Comparison of ENCODE assay signal across 9 cellular contexts in genomic region chr2:10097352-10098148, GRCh38. TPM values are rescaled to one million over a fixed set of nuclear protein-coding genes. Genes with fewer than 3 reads are reported as not detected.
DNase-seq lines count a peak whose midpoint lies in the region; ATAC-seq and TF ChIP-seq lines count a peak whose summit lies in the region.
"Had no signal": no experiment of that assay in that cellular context is flagged by ENCODE, and none has a peak within 500 bp of the region (broad histone marks: within the 10 kb centered on the region; RNA-seq: fewer than 3 reads in every experiment).

No MANE protein-coding gene starts in this region.

- ATAC-seq in HG02571 (IDR thresholded peaks at IDR 0.05; ENCODE audit: unreplicated experiment) (peak; percentile 71), lung (ENCODE audit: insufficient read depth, low FRiP score) (peak; percentile 75)

- H3K27ac ChIP-seq in dorsolateral prefrontal cortex = no peak overlapping the region
- H3K27ac ChIP-seq in lung (ENCODE audit: low read depth in 1 of 2, low read length in 1 of 2) = no peak overlapping the region
- H3K27ac ChIP-seq in transverse colon = no peak overlapping the region

- peaks cover 5% of the 10 kb centered on the region for H3K4me1 Mint-ChIP-seq in T-helper 2 cell treated with Interferon-gamma antibody and Interleukin-4, amounts not matched to agents 5 μg/mL and 100 μg/mL, for 36 hours (ENCODE audit: low read depth)
- H3K4me1 Mint-ChIP-seq: CD8-positive, alpha-beta memory T cell had no signal

- intact Hi-C loops in dorsolateral prefrontal cortex (cut with DNase I) (loop anchor here in 1 of 2 donors (1.0 kb wide), 1 partner anchor 25 kb away; no protein-coding TSS in a partner anchor), transverse colon (cut with DNase I; ENCODE audit: low total_unique reads) (loop anchor here (1.0 kb wide), 1 partner anchor 283 kb away; no protein-coding TSS in a partner anchor)

- H3K4me3 ChIP-seq in dorsolateral prefrontal cortex (no peak overlapping the region), lung (no peak overlapping the region), transverse colon (no peak overlapping the region)

- peaks cover 0 to 20% (median 4%) of the 10 kb centered on the region in 45 donors for H3K27me3 ChIP-seq in dorsolateral prefrontal cortex
- no peaks in the 10 kb centered on the region for H3K27me3 ChIP-seq in lung (ENCODE audit: control insufficient read depth, insufficient read depth)
- peaks cover 6% of the 10 kb centered on the region for H3K27me3 ChIP-seq in transverse colon

- H3K27me3 Mint-ChIP-seq in T-helper 2 cell treated with Interferon-gamma antibody and Interleukin-4, amounts not matched to agents 5 μg/mL and 100 μg/mL, for 36 hours (ENCODE audit: low read depth) = peaks cover 34% of the 10 kb centered on the region

- no peak for TF ChIP-seq POLR2A in transverse colon (IDR thresholded peaks at IDR 0.05)

- H3K27ac Mint-ChIP-seq in T-helper 2 cell treated with Interferon-gamma antibody and Interleukin-4, amounts not matched to agents 5 μg/mL and 100 μg/mL, for 36 hours = no peak overlapping the region

- no peaks in the 10 kb centered on the region for H3K9me3 Mint-ChIP-seq in T-helper 2 cell treated with Interferon-gamma antibody and Interleukin-4, amounts not matched to agents 5 μg/mL and 100 μg/mL, for 36 hours
- H3K9me3 Mint-ChIP-seq: CD8-positive, alpha-beta memory T cell had no signal

- H3K36me3 ChIP-seq in lung (ENCODE audit: control insufficient read depth in 2 of 2, insufficient read depth in 2 of 2, low read length in 2 of 2) (no peaks in the 10 kb centered on the region), transverse colon (no peaks in the 10 kb centered on the region)

- H3K4me1 ChIP-seq in lung (ENCODE audit: control insufficient read depth in 2 of 2, insufficient read depth in 2 of 2, low read length in 2 of 2) (peaks cover 0 to 3% of the 10 kb centered on the region in 2 donors), transverse colon (peaks cover 0 to 8% (median 0%) of the 10 kb centered on the region in 4 donors)

- no peak for TF ChIP-seq EP300 in transverse colon (IDR thresholded peaks at IDR 0.05; ENCODE audit: low read depth)

- TF ChIP-seq CTCF in dorsolateral prefrontal cortex (IDR thresholded peaks at IDR 0.05 in 54 of 56, conservative IDR thresholded peaks at IDR 0.05 in 2 of 56; ENCODE audit: low read depth in 1 of 56, partially characterized antibody in 56 of 56) (peak; percentile 60 to 92 (median 83)), lung (IDR thresholded peaks at IDR 0.05; ENCODE audit: control extremely low read depth, extremely low read depth) (peak; percentile 82), transverse colon (IDR thresholded peaks at IDR 0.05) (peak; percentile 86 to 95 (median 89))

- 36 to 37% methylated on average over 16 of the region's 16 CpGs for WGBS in lung, 2 donors
- WGBS in transverse colon (ENCODE audit: low coverage in 1 of 2), 2 donors = 20 to 34% methylated on average over 1 to 16 of the region's 16 CpGs

- H3K4me3 Mint-ChIP-seq in T-helper 2 cell treated with Interferon-gamma antibody and Interleukin-4, amounts not matched to agents 5 μg/mL and 100 μg/mL, for 36 hours = no peak overlapping the region

- peaks cover 0 to under 1% of the 10 kb centered on the region in 2 donors for H3K9me3 ChIP-seq in lung (ENCODE audit: control insufficient read depth in 2 of 2, insufficient read depth in 1 of 2, low read length in 1 of 2)
- H3K9me3 ChIP-seq in transverse colon = no peaks in the 10 kb centered on the region

- peak; percentile 71 for DNase-seq in SIG-M5 treated with dmso at 0.1 percent for 504 hours (lab: John Stamatoyannopoulos, UW; ENCODE audit: unreplicated experiment)
- no peak for DNase-seq in SIG-M5 (lab: John Stamatoyannopoulos, UW)
- peak; percentile 43 for DNase-seq in NCI-H1694 (lab: John Stamatoyannopoulos, UW)
- peak; percentile 28 for DNase-seq in T-helper 2 cell treated with Interferon-gamma antibody and Interleukin-4, amounts not matched to agents 5 μg/mL and 100 μg/mL, for 36 hours (ENCODE audit: low spot score)
- peak; percentile 37 to 83 (median 64) for DNase-seq in dorsolateral prefrontal cortex
- peak; percentile 52 for DNase-seq in lung (ENCODE audit: low spot score)
- peak; percentile 75 for DNase-seq in transverse colon

- H3K36me3 Mint-ChIP-seq in T-helper 2 cell treated with Interferon-gamma antibody and Interleukin-4, amounts not matched to agents 5 μg/mL and 100 μg/mL, for 36 hours (ENCODE audit: low read depth) = no peaks in the 10 kb centered on the region
- H3K36me3 Mint-ChIP-seq: CD8-positive, alpha-beta memory T cell had no signal

- in situ Hi-C loops in transverse colon (cut with MboI; ENCODE audit: low pct_ligation_motif_present in 1 of 4, low pct_unique_long_range_greater_than_20kb in 1 of 4, low sequenced_read_pairs in 3 of 4) = loop anchor here in 1 of 4 donors (25.0 kb wide), 1 partner anchor 565 kb away; no protein-coding TSS in a partner anchor

RNA-seq across cellular contexts. Expression of gene CYS1, which starts 17.3 kb away (rescaled TPM):
- 10 to 100 TPM in 10 of 120 experiments, 1 to 10 TPM in 110; 2.5 to 12.0 (median 6.1) TPM for total RNA-seq in dorsolateral prefrontal cortex
- total RNA-seq in lung = 1 to 10 TPM; 1.0 to 5.1 TPM
- 1 to 10 TPM in 1 of 2 donors, under 1 TPM in 1; 0.35 to 1.0 TPM for polyA plus RNA-seq in lung
- 1 to 10 TPM; 1.1 to 7.4 (median 2.0) TPM for total RNA-seq in transverse colon

RNA-seq across cellular contexts. Expression of gene RRM2, which starts 25.0 kb away (rescaled TPM):
- 1 to 10 TPM in 19 of 120 experiments, under 1 TPM in 26, not detected in 75; 0.11 to 3.3 (median 0.83) TPM for total RNA-seq in dorsolateral prefrontal cortex
- total RNA-seq in lung = 10 to 100 TPM in 1 of 2 donors, 1 to 10 TPM in 1; 4.8 to 15.6 TPM
- polyA plus RNA-seq in lung = 1 to 10 TPM; 5.2 to 6.1 TPM
- total RNA-seq in transverse colon = 10 to 100 TPM in 1 of 4 donors, 1 to 10 TPM in 2, not detected in 1; 4.0 to 12.9 (median 5.3) TPM

RNA-seq across cellular contexts. Expression of gene KLF11, which starts 54.2 kb away (rescaled TPM):
- 10 to 100 TPM in 18 of 120 experiments, 1 to 10 TPM in 102; 3.6 to 15.6 (median 7.4) TPM for total RNA-seq in dorsolateral prefrontal cortex
- total RNA-seq in lung = 10 to 100 TPM; 20.3 to 21.8 TPM
- polyA plus RNA-seq in lung = 10 to 100 TPM in 1 of 2 donors, 1 to 10 TPM in 1; 7.4 to 14.4 TPM
- total RNA-seq in transverse colon = 10 to 100 TPM in 2 of 4 donors, 1 to 10 TPM in 2; 6.6 to 17.0 (median 10.5) TPM
